Comparison of ENCODE assay signal across 11 cellular contexts in the genomic region with DNA sequence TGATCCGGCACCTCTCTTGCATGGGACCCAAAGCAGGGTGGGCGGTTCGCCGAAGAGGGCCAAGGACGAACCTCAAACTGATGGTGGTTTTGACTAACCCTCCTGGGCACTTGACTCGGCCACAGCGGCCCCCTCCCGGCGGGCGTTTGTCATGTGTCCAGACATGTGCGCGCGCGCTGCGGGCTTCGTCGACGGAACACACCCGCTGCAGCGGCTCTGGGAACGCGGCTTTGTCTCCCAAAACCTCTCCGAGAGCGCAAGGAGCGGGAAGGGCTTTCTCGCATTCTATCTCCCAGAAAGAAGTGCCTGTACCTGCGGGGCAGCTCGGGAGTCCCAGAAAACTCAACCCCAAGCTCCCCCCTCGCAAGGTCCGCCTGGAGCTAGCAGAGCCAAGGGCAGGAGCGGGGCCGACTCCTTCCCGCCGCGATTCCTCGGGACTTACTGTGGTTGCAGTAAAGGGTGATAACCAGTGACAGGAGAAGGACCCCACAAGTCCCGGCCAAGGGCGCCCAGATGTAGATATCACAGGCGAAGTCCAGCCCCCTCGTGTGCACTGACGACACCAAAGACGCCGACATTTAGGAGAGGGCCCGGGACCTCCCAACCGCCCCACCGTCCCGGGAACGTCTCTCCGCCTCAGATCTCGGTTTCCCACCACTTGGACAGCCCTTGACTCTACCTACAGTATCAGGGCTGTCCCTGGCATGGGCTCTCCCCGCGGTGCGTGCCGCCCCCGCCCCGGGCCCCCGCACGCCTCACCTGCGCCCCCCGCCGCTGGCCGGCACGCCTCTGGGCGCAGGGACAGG. TPM values are rescaled to one million over a fixed set of nuclear protein-coding genes. Genes with fewer than 3 reads are reported as not detected.
A peak's percentile ranks its signal among the peaks of the same experiment; 100 is the strongest.
DNase-seq lines count a peak whose midpoint lies in the region; ATAC-seq lines count a peak whose summit lies in the region.
"Had no signal": no experiment of that assay in that cellular context is flagged by ENCODE, and none has a peak within 500 bp of the region (broad histone marks: within the 10 kb centered on the region; RNA-seq: fewer than 3 reads in every experiment).

No MANE protein-coding gene starts in this region.

- H3K9ac ChIP-seq in GM23248: no peak overlapping the region

- no peaks in the 10 kb centered on the region for H4K20me1 ChIP-seq in GM23248 (ENCODE audit: insufficient read depth)

- H3K27me3 ChIP-seq in GM23248 (replicated peaks; ENCODE audit: insufficient read depth): peaks cover 64% of the 10 kb centered on the region

- no peaks in the 10 kb centered on the region for H3K9me3 Mint-ChIP-seq in activated T-cell treated with anti-CD3 and anti-CD28 coated beads, Interleukin-2, amount 50 U/mL, for 4 hours

- no peaks in the 10 kb centered on the region for H3K36me3 Mint-ChIP-seq in activated T-cell treated with anti-CD3 and anti-CD28 coated beads, Interleukin-2, amount 50 U/mL, for 4 hours (ENCODE audit: insufficient read depth)

- peak overlapping the region; percentile 27; the same call in 1 of the 2 replicates for H2AFZ ChIP-seq in GM23248

- no peak overlapping the region for H3K4me2 ChIP-seq in GM23248 (ENCODE audit: unreplicated experiment)

- no peaks in the 10 kb centered on the region for H3K36me3 ChIP-seq in GM23248 (ENCODE audit: low read depth)

- H3K4me3 Mint-ChIP-seq in activated T-cell treated with anti-CD3 and anti-CD28 coated beads, Interleukin-2, amount 50 U/mL, for 4 hours: peak overlapping the region; percentile 68

- DNase-seq in GM23248: peak; percentile 37
- no peak for DNase-seq in activated T-cell treated with anti-CD3 and anti-CD28 coated beads, Interleukin-2, amount 50 U/mL, for 4 hours
- DNase-seq in left ventricle myocardium superior: peak; percentile 56
- DNase-seq in sciatic nerve (ENCODE audit: low spot score): peak; percentile 61
- no peak for DNase-seq in stimulated activated CD4-positive, alpha-beta T cell treated with anti-CD3 and anti-CD28 coated beads, Interleukin-4, amount 100 ng/mL, for 1 hour
- no peak for DNase-seq in HK-2 (ENCODE audit: unreplicated experiment)
- DNase-seq: activated gamma-delta T cell treated with Interleukin-2 at 50 U/mL for 16 hours, NCI-H1930 had no signal

- no peaks in the 10 kb centered on the region for H3K4me1 ChIP-seq in GM23248 (ENCODE audit: insufficient read depth)

- peaks cover 52% of the 10 kb centered on the region for H3K27me3 Mint-ChIP-seq in activated T-cell treated with anti-CD3 and anti-CD28 coated beads, Interleukin-2, amount 50 U/mL, for 4 hours (ENCODE audit: low read depth)

- intact Hi-C loops in left ventricle myocardium superior (cut with micrococcal nuclease): no loop called here
- intact Hi-C loops in sciatic nerve (cut with DNase I): no loop called here

- no peak overlapping the region for H3K27ac ChIP-seq in GM23248

- WGBS in GM23248 (ENCODE audit: low coverage in 1 of 2, low lambda C conversion rate in 2 of 2, missing lambda C conversion rate in 2 of 2), 2 experiments: 5 to 6% methylated on average over 60 to 64 of the region's 64 CpGs

- no peaks in the 10 kb centered on the region for H3K9me2 ChIP-seq in GM23248 (ENCODE audit: insufficient read depth)

- H3F3A ChIP-seq in GM23248 (ENCODE audit: insufficient read depth): no peaks in the 10 kb centered on the region

- H3K79me2 ChIP-seq in GM23248 (ENCODE audit: insufficient read depth): no peaks in the 10 kb centered on the region

- H3K4me3 ChIP-seq in GM23248: no peak overlapping the region

- no peak for ATAC-seq in activated T-cell treated with anti-CD3 and anti-CD28 coated beads, Interleukin-2, amount 50 U/mL, for 4 hours
- peak; percentile 3 for ATAC-seq in left ventricle myocardium superior
- no peak for ATAC-seq in sciatic nerve
- ATAC-seq in GM21447 (IDR thresholded peaks at IDR 0.05; ENCODE audit: unreplicated experiment): no peak
- ATAC-seq in GM21786 (IDR thresholded peaks at IDR 0.05; ENCODE audit: unreplicated experiment): no peak

- in situ Hi-C loops in GM23248 (cut with MboI): no loop called here

- H3K4me1 Mint-ChIP-seq in activated T-cell treated with anti-CD3 and anti-CD28 coated beads, Interleukin-2, amount 50 U/mL, for 4 hours (ENCODE audit: low read depth): peaks cover 43% of the 10 kb centered on the region

- no peaks in the 10 kb centered on the region for H3K9me3 ChIP-seq in GM23248 (ENCODE audit: low read depth)

RNA-seq across cellular contexts. Expression of a gene that starts 1.6 kb away (rescaled TPM):
- total RNA-seq in GM23248 (2014; rRNA removed; shearing (Covaris generic)): 0.86 TPM in 1 of 2 replicates, not detected in the other
- polyA plus RNA-seq in GM23248 (2016; fragmentation: Nextera tagmentation; extraction: Ambion mirVana): not detected in 2 replicates
- 100 to 1,000 TPM in 1 of 3 donors, 10 to 100 TPM in 2; 36.9 to 101 (median 78.6) TPM for total RNA-seq in activated T-cell treated with anti-CD3 and anti-CD28 coated beads, Interleukin-2, amount 50 U/mL, for 4 hours
- total RNA-seq in left ventricle myocardium superior: 1.5 TPM
- total RNA-seq in sciatic nerve: 2.6 TPM
- total RNA-seq: Daoy had no signal

Comparison
In these comparisons a context has a peak if more than half of its experiments do, and no peak if none do; other contexts are left out.
1. DNase-seq: peak in GM23248 (single experiment), left ventricle myocardium superior (single experiment) and sciatic nerve (single experiment); none in activated T-cell treated with anti-CD3 and anti-CD28 coated beads, Interleukin-2, amount 50 U/mL, for 4 hours (single experiment), stimulated activated CD4-positive, alpha-beta T cell treated with anti-CD3 and anti-CD28 coated beads, Interleukin-4, amount 100 ng/mL, for 1 hour (single experiment) and HK-2 (single experiment).
2. RNA of a gene that starts 1.6 kb away (total RNA-seq): 36.9 to 101 TPM in activated T-cell treated with anti-CD3 and anti-CD28 coated beads, Interleukin-2, amount 50 U/mL, for 4 hours; 2.6 TPM in sciatic nerve (single experiment), 1.5 TPM in left ventricle myocardium superior (single experiment) and 0.86 TPM in GM23248; every median in the first group is over 10 times any median in the second.